In genomic region chr15:85579011-85579701, GRCh38 we compare ENCODE assay signal across 9 cellular contexts.
A peak's percentile ranks its signal among the peaks of the same experiment; 100 is the strongest.
DNase-seq lines count a peak whose midpoint lies in the region; ATAC-seq and TF ChIP-seq lines count a peak whose summit lies in the region.
"Had no signal": no experiment of that assay in that cellular context is flagged by ENCODE, and none has a peak within 500 bp of the region (broad histone marks: within the 10 kb centered on the region; RNA-seq: fewer than 3 reads in every experiment).

No MANE protein-coding gene starts in this region.

- CTCF ChIA-PET in activated CD4-positive, alpha-beta T cell treated with anti-CD3 and anti-CD28 coated beads for 36 hours (lab: Charles Lee) = no interaction called here

- POLR2A ChIA-PET in activated CD4-positive, alpha-beta T cell treated with anti-CD3 and anti-CD28 coated beads for 36 hours (lab: Charles Lee) = no interaction called here

- H3K27ac ChIP-seq in mesenchymal stem cell (ENCODE audit: low read length, poor library complexity, severe bottlenecking) (peak overlapping the region; percentile 8), tibial artery (peak overlapping the region; percentile 49 to 63)

- no peak overlapping the region for H2BK120ac ChIP-seq in mesenchymal stem cell (ENCODE audit: low read depth, low read length)

- H3K14ac ChIP-seq in mesenchymal stem cell (ENCODE audit: low read length in 2 of 2) = no peak overlapping the region

- peak overlapping the region; percentile 83 for H3K9ac ChIP-seq in mesenchymal stem cell (ENCODE audit: low read length)

- H3K9me3 ChIP-seq in mesenchymal stem cell (ENCODE audit: control insufficient read depth, low read length) = no peaks in the 10 kb centered on the region
- H3K9me3 ChIP-seq in tibial artery = no peaks in the 10 kb centered on the region

- peaks cover 43% of the 10 kb centered on the region for H3K36me3 Mint-ChIP-seq in activated CD4-positive, alpha-beta T cell treated with anti-CD3 and anti-CD28 coated beads for 36 hours (ENCODE audit: low read depth)
- peaks cover 17% of the 10 kb centered on the region for H3K36me3 Mint-ChIP-seq in brain

- no peak overlapping the region for H4K8ac ChIP-seq in mesenchymal stem cell (ENCODE audit: low read length)

- H3K23ac ChIP-seq in mesenchymal stem cell (ENCODE audit: low read length in 2 of 2) = no peak overlapping the region

- H3K4me3 Mint-ChIP-seq in activated CD4-positive, alpha-beta T cell treated with anti-CD3 and anti-CD28 coated beads for 36 hours = no peak overlapping the region
- peak overlapping the region in 1 of 5 experiments; percentile 6 for H3K4me3 Mint-ChIP-seq in brain

- H3K4me1 ChIP-seq in mesenchymal stem cell (ENCODE audit: control insufficient read depth, insufficient read depth, low read depth, low read length) = peaks cover 25% of the 10 kb centered on the region
- peaks cover 0 to 56% (median 29%) of the 10 kb centered on the region in 4 donors for H3K4me1 ChIP-seq in tibial artery

- H3K36me3 ChIP-seq in mesenchymal stem cell (ENCODE audit: control insufficient read depth in 1 of 2, insufficient read depth in 2 of 2, low read depth in 1 of 2, low read length in 2 of 2) (peaks cover 33 to 47% of the 10 kb centered on the region in 2 experiments), tibial artery (peaks cover 0 to 33% (median 8%) of the 10 kb centered on the region in 3 donors)

- no peak overlapping the region for H4K91ac ChIP-seq in mesenchymal stem cell (ENCODE audit: low read length)

- no peak overlapping the region for H2BK5ac ChIP-seq in mesenchymal stem cell (ENCODE audit: low read depth, low read length, poor library complexity, severe bottlenecking)

- H2AFZ ChIP-seq in mesenchymal stem cell (ENCODE audit: low read depth, low read length) = no peak overlapping the region

- DNase-seq in activated CD4-positive, alpha-beta T cell treated with anti-CD3 and anti-CD28 coated beads for 36 hours = no peak
- DNase-seq in activated CD4-positive, alpha-beta T cell treated with anti-CD3 and anti-CD28 coated beads for 4 hours = no peak
- DNase-seq in mesenchymal stem cell (no peak), tibial artery (peak; percentile 58 to 71), globus pallidus (ENCODE audit: low spot score) (no peak), head of caudate nucleus (no peak), NCI-H226 (no peak)
- DNase-seq: NCI-H146 had no signal

- 91% methylated on average over 9 of the region's 9 CpGs for WGBS in mesenchymal stem cell

- H3K4ac ChIP-seq in mesenchymal stem cell (ENCODE audit: low read depth in 1 of 2, low read length in 2 of 2) = no peak overlapping the region

- H3K18ac ChIP-seq in mesenchymal stem cell (ENCODE audit: low read depth in 1 of 2, low read length in 2 of 2) = no peak overlapping the region

- H3K79me1 ChIP-seq in mesenchymal stem cell (replicated peaks; ENCODE audit: low read length, poor library complexity, severe bottlenecking) = peaks cover 26% of the 10 kb centered on the region

- H2AK5ac ChIP-seq in mesenchymal stem cell (ENCODE audit: low read length, severe bottlenecking) = peak overlapping the region; percentile 22

- no peaks in the 10 kb centered on the region for H3K27me3 Mint-ChIP-seq in activated CD4-positive, alpha-beta T cell treated with anti-CD3 and anti-CD28 coated beads for 36 hours
- H3K27me3 Mint-ChIP-seq in brain = no peaks in the 10 kb centered on the region

- H3K4me1 Mint-ChIP-seq in activated CD4-positive, alpha-beta T cell treated with anti-CD3 and anti-CD28 coated beads for 36 hours = peaks cover 54% of the 10 kb centered on the region
- H3K4me1 Mint-ChIP-seq in brain = peaks cover 48% of the 10 kb centered on the region

- intact Hi-C loops in activated CD4-positive, alpha-beta T cell treated with anti-CD3 and anti-CD28 coated beads for 36 hours (cut with DNase I, micrococcal nuclease) = no loop called here
- intact Hi-C loops in tibial artery (cut with DNase I; ENCODE audit: low total_unique reads) (loop anchor here (5.0 kb wide), 1 partner anchor 42 kb away; no protein-coding TSS in a partner anchor), head of caudate nucleus (cut with DNase I) (no loop called here)

- peak overlapping the region; percentile 92 for H3K27ac Mint-ChIP-seq in activated CD4-positive, alpha-beta T cell treated with anti-CD3 and anti-CD28 coated beads for 36 hours
- H3K27ac Mint-ChIP-seq in brain = peak overlapping the region in 3 of 5 experiments; percentile 32 to 74 (median 52)

- H3K27me3 ChIP-seq in mesenchymal stem cell (ENCODE audit: control insufficient read depth in 1 of 2, insufficient read depth in 1 of 2, low read length in 2 of 2) (no peaks in the 10 kb centered on the region), tibial artery (no peaks in the 10 kb centered on the region)

- H3K4me3 ChIP-seq in mesenchymal stem cell (ENCODE audit: insufficient read depth in 1 of 2, low read depth in 1 of 2, low read length in 2 of 2) (no peak overlapping the region), tibial artery (no peak overlapping the region)

- no peak overlapping the region for H2BK12ac ChIP-seq in mesenchymal stem cell (ENCODE audit: low read length in 2 of 2)

- no peak for ATAC-seq in activated CD4-positive, alpha-beta T cell treated with anti-CD3 and anti-CD28 coated beads for 36 hours

- TF ChIP-seq CTCF in brain (conservative IDR thresholded peaks at IDR 0.05) (no peak), tibial artery (IDR thresholded peaks at IDR 0.05) (no peak)

- no peak overlapping the region for H3K4me2 ChIP-seq in mesenchymal stem cell (ENCODE audit: low read length, poor library complexity, severe bottlenecking)

- no peak overlapping the region for H2BK15ac ChIP-seq in mesenchymal stem cell (ENCODE audit: low read depth, poor library complexity, severe bottlenecking)

- H3K9me3 Mint-ChIP-seq in activated CD4-positive, alpha-beta T cell treated with anti-CD3 and anti-CD28 coated beads for 36 hours (ENCODE audit: low read depth) = no peaks in the 10 kb centered on the region
- H3K9me3 Mint-ChIP-seq in brain = no peaks in the 10 kb centered on the region

Comparison
In these comparisons a context has a peak if more than half of its experiments do, and no peak if none do; other contexts are left out.
1. DNase-seq: peak in tibial artery (2 of 2); none in activated CD4-positive, alpha-beta T cell treated with anti-CD3 and anti-CD28 coated beads for 36 hours (single experiment), activated CD4-positive, alpha-beta T cell treated with anti-CD3 and anti-CD28 coated beads for 4 hours (0 of 2), mesenchymal stem cell (single experiment), globus pallidus (single experiment), head of caudate nucleus (0 of 42) and NCI-H226 (single experiment).